26 cellular contexts compared by ENCODE assay signal in genomic region chr1:50490640-50491039, GRCh38.
A peak's percentile ranks its signal among the peaks of the same experiment; 100 is the strongest.
DNase-seq lines count a peak whose midpoint lies in the region; ATAC-seq and TF ChIP-seq lines count a peak whose summit lies in the region.
"Had no signal": no experiment of that assay in that cellular context is flagged by ENCODE, and none has a peak within 500 bp of the region (broad histone marks: within the 10 kb centered on the region; RNA-seq: fewer than 3 reads in every experiment).

No MANE protein-coding gene starts in this region.

- peaks cover 12% of the 10 kb centered on the region for H3K4me1 Mint-ChIP-seq in activated CD4-positive, alpha-beta T cell treated with anti-CD3 and anti-CD28 coated beads, Interleukin-2, amount 10 ng/mL, durations not matched to agents 24 days and 14 days
- peaks cover 4% of the 10 kb centered on the region for H3K4me1 Mint-ChIP-seq in activated T-helper 17 cell treated with anti-CD3 and anti-CD28 coated beads, Interleukin-2, amount 50 U/mL, for 72 hours
- no peaks in the 10 kb centered on the region for H3K4me1 Mint-ChIP-seq in type B pancreatic cell (ENCODE audit: unreplicated experiment)
- H3K4me1 Mint-ChIP-seq: GM23338 had no signal

- no peaks in the 10 kb centered on the region for H3K36me3 ChIP-seq in neutrophil

- peak overlapping the region; percentile 29 for H3K27ac ChIP-seq in neutrophil
- H3K27ac ChIP-seq: A549, BLaER1, cardiac muscle cell, HL-60, testis had no signal

- TF ChIP-seq CTCF in neutrophil (IDR thresholded peaks at IDR 0.05) = no peak
- no peak for TF ChIP-seq CTCF in type B pancreatic cell (conservative IDR thresholded peaks at IDR 0.05)

- no peak for DNase-seq in activated CD4-positive, alpha-beta T cell treated with anti-CD3 and anti-CD28 coated beads, Interleukin-2, amount 10 ng/mL, durations not matched to agents 24 days and 14 days
- DNase-seq in activated CD4-positive, alpha-beta T cell treated with anti-CD3 and anti-CD28 coated beads, Interleukin-2, amount 50 U/mL, for 48 hours = no peak
- DNase-seq in DMS53 (lab: John Stamatoyannopoulos, UW) (no peak), globus pallidus (ENCODE audit: low spot score) (no peak), type B pancreatic cell (ENCODE audit: extremely low spot score, unreplicated experiment) (no peak)
- DNase-seq: activated CD4-positive, alpha-beta T cell treated with anti-CD3 and anti-CD28 coated beads for 48 hours; amniotic stem cell; erythroblast; foreskin melanocyte; IMR-90; NCI-H2227 treated with DMSO at 0.1 percent for 48 hours; NCI-H748 treated with DMSO at 0.1 percent for 48 hours; occipital lobe; OCI-M1; Right ventricle myocardium superior; stimulated activated CD8-positive, alpha-beta memory T cell treated with anti-CD3 and anti-CD28 coated beads, Interleukin-4, amount 100 ng/mL, for 48 hours; SW 1271; testis had no signal

- peak overlapping the region; percentile 40 for H3K4me3 Mint-ChIP-seq in activated CD4-positive, alpha-beta T cell treated with anti-CD3 and anti-CD28 coated beads, Interleukin-2, amount 10 ng/mL, durations not matched to agents 24 days and 14 days
- H3K4me3 Mint-ChIP-seq in activated T-helper 17 cell treated with anti-CD3 and anti-CD28 coated beads, Interleukin-2, amount 50 U/mL, for 72 hours = no peak overlapping the region
- no peak overlapping the region for H3K4me3 Mint-ChIP-seq in type B pancreatic cell
- H3K4me3 Mint-ChIP-seq: GM23338 had no signal

- H3K9me3 Mint-ChIP-seq in activated CD4-positive, alpha-beta T cell treated with anti-CD3 and anti-CD28 coated beads, Interleukin-2, amount 10 ng/mL, durations not matched to agents 24 days and 14 days = peaks cover 13% of the 10 kb centered on the region
- no peaks in the 10 kb centered on the region for H3K9me3 Mint-ChIP-seq in activated T-helper 17 cell treated with anti-CD3 and anti-CD28 coated beads, Interleukin-2, amount 50 U/mL, for 72 hours
- H3K9me3 Mint-ChIP-seq in type B pancreatic cell = no peaks in the 10 kb centered on the region
- H3K9me3 Mint-ChIP-seq: GM23338 had no signal

- peak; percentile 48 for ATAC-seq in HG03159 (IDR thresholded peaks at IDR 0.05; ENCODE audit: unreplicated experiment)
- ATAC-seq in activated T-helper 17 cell treated with anti-CD3 and anti-CD28 coated beads, Interleukin-2, amount 50 U/mL, for 72 hours (replicated peaks) = peak; percentile 49
- ATAC-seq: A549, GM23338 had no signal

- intact Hi-C loops in activated CD4-positive, alpha-beta T cell treated with anti-CD3 and anti-CD28 coated beads, Interleukin-2, amount 10 ng/mL, durations not matched to agents 24 days and 14 days (cut with micrococcal nuclease) = no loop called here

- H3K9me3 ChIP-seq in neutrophil = no peaks in the 10 kb centered on the region
- H3K9me3 ChIP-seq: A549, testis had no signal

- no peaks in the 10 kb centered on the region for H3K27me3 ChIP-seq in neutrophil
- H3K27me3 ChIP-seq: BLaER1, cardiac muscle cell, testis had no signal

- peaks cover 7 to 14% of the 10 kb centered on the region in 2 experiments for H3K4me1 ChIP-seq in neutrophil (ENCODE audit: control insufficient read depth in 1 of 2, insufficient read depth in 1 of 2, low read depth in 1 of 2, low read length in 1 of 2)
- H3K4me1 ChIP-seq: A549, BLaER1, testis had no signal

- peaks cover 40% of the 10 kb centered on the region for H3K36me3 Mint-ChIP-seq in activated CD4-positive, alpha-beta T cell treated with anti-CD3 and anti-CD28 coated beads, Interleukin-2, amount 10 ng/mL, durations not matched to agents 24 days and 14 days (ENCODE audit: low read depth)
- peaks cover 41% of the 10 kb centered on the region for H3K36me3 Mint-ChIP-seq in activated T-helper 17 cell treated with anti-CD3 and anti-CD28 coated beads, Interleukin-2, amount 50 U/mL, for 72 hours (ENCODE audit: low read depth)
- H3K36me3 Mint-ChIP-seq in type B pancreatic cell = peaks cover 11% of the 10 kb centered on the region

- H3K27me3 Mint-ChIP-seq in activated CD4-positive, alpha-beta T cell treated with anti-CD3 and anti-CD28 coated beads, Interleukin-2, amount 10 ng/mL, durations not matched to agents 24 days and 14 days = no peaks in the 10 kb centered on the region
- no peaks in the 10 kb centered on the region for H3K27me3 Mint-ChIP-seq in activated T-helper 17 cell treated with anti-CD3 and anti-CD28 coated beads, Interleukin-2, amount 50 U/mL, for 72 hours
- no peaks in the 10 kb centered on the region for H3K27me3 Mint-ChIP-seq in type B pancreatic cell

- peak overlapping the region; percentile 88 for H3K27ac Mint-ChIP-seq in activated CD4-positive, alpha-beta T cell treated with anti-CD3 and anti-CD28 coated beads, Interleukin-2, amount 10 ng/mL, durations not matched to agents 24 days and 14 days
- H3K27ac Mint-ChIP-seq in activated T-helper 17 cell treated with anti-CD3 and anti-CD28 coated beads, Interleukin-2, amount 50 U/mL, for 72 hours = peak overlapping the region; percentile 83
- H3K27ac Mint-ChIP-seq in type B pancreatic cell = no peak overlapping the region
- H3K27ac Mint-ChIP-seq: GM23338 had no signal

- no peak overlapping the region for H3K4me3 ChIP-seq in neutrophil (ENCODE audit: low read depth in 1 of 2, low read length in 1 of 2)
- H3K4me3 ChIP-seq: A549, BLaER1, cardiac muscle cell, GM23338, testis had no signal
